ENCODE assay signal across 22 cellular contexts in genomic region chr4:140805293-140805692, GRCh38.
"Had no signal": no experiment of that assay in that cellular context is flagged by ENCODE, and none has a peak within 500 bp of the region (broad histone marks: within the 10 kb centered on the region; RNA-seq: fewer than 3 reads in every experiment).

No MANE protein-coding gene starts in this region.

- H3K4me1 ChIP-seq: pancreas had no signal

- H3K4me2 ChIP-seq: smooth muscle cell had no signal

- H3K27ac Mint-ChIP-seq: natural killer cell treated with Interleukin-12 subunit alpha and Interleukin-12 subunit beta and Interleukin-15 and Interleukin-18, amount 100 ng/mL, for 72 hours; progenitor cell of endocrine pancreas; stimulated activated effector memory CD8-positive, alpha-beta T cell treated with anti-CD3 and anti-CD28 coated beads, Interleukin-12 subunit alpha, Interleukin-12 subunit beta, amount 100 ng/mL, for 72 hours; stimulated activated naive CD8-positive, alpha-beta T cell treated with anti-CD3 and anti-CD28 coated beads, Interleukin-15, amount 100 ng/mL, for 72 hours had no signal

- DNase-seq: dorsolateral prefrontal cortex; effector CD8-positive, alpha-beta T cell; heart right ventricle; hypothalamus; islet precursor cell; mammary epithelial cell; occipital lobe; pancreas; right cardiac atrium; stimulated activated CD4-positive, alpha-beta T cell treated with anti-CD3 and anti-CD28 coated beads, Interleukin-4, amount 100 ng/mL, for 1 hour; stimulated activated CD8-positive, alpha-beta memory T cell treated with anti-CD3 and anti-CD28 coated beads, Interleukin-4, amount 100 ng/mL, for 48 hours; stimulated activated naive CD8-positive, alpha-beta T cell treated with anti-CD3 and anti-CD28 coated beads, Interleukin-15, amount 100 ng/mL, for 72 hours; testis; upper lobe of right lung had no signal

- H3K36me3 Mint-ChIP-seq: natural killer cell treated with Interleukin-12 subunit alpha and Interleukin-12 subunit beta and Interleukin-15 and Interleukin-18, amount 100 ng/mL, for 72 hours; stimulated activated effector memory CD8-positive, alpha-beta T cell treated with anti-CD3 and anti-CD28 coated beads, Interleukin-12 subunit alpha, Interleukin-12 subunit beta, amount 100 ng/mL, for 72 hours had no signal

- ATAC-seq: heart right ventricle; left lobe of liver; natural killer cell treated with Interleukin-12 subunit alpha and Interleukin-12 subunit beta and Interleukin-15 and Interleukin-18, amount 100 ng/mL, for 72 hours; pancreas; right cardiac atrium; stimulated activated effector memory CD8-positive, alpha-beta T cell treated with anti-CD3 and anti-CD28 coated beads, Interleukin-12 subunit alpha, Interleukin-12 subunit beta, amount 100 ng/mL, for 72 hours; stimulated activated naive CD8-positive, alpha-beta T cell treated with anti-CD3 and anti-CD28 coated beads, Interleukin-15, amount 100 ng/mL, for 72 hours had no signal

- H3K27me3 ChIP-seq: heart right ventricle, pancreas, testis, tibial nerve, upper lobe of right lung had no signal

- H3K9me3 Mint-ChIP-seq: natural killer cell treated with Interleukin-12 subunit alpha and Interleukin-12 subunit beta and Interleukin-15 and Interleukin-18, amount 100 ng/mL, for 72 hours; stimulated activated effector memory CD8-positive, alpha-beta T cell treated with anti-CD3 and anti-CD28 coated beads, Interleukin-12 subunit alpha, Interleukin-12 subunit beta, amount 100 ng/mL, for 72 hours had no signal

- H3K4me1 Mint-ChIP-seq: stimulated activated effector memory CD8-positive, alpha-beta T cell treated with anti-CD3 and anti-CD28 coated beads, Interleukin-12 subunit alpha, Interleukin-12 subunit beta, amount 100 ng/mL, for 72 hours; stimulated activated naive CD8-positive, alpha-beta T cell treated with anti-CD3 and anti-CD28 coated beads, Interleukin-15, amount 100 ng/mL, for 72 hours had no signal

- H3K9me3 ChIP-seq: heart right ventricle, pancreas, testis, tibial nerve, upper lobe of right lung had no signal

- H3K36me3 ChIP-seq: heart right ventricle, pancreas, tibial nerve, upper lobe of right lung had no signal

- H3K4me3 Mint-ChIP-seq: natural killer cell treated with Interleukin-12 subunit alpha and Interleukin-12 subunit beta and Interleukin-15 and Interleukin-18, amount 100 ng/mL, for 72 hours; stimulated activated effector memory CD8-positive, alpha-beta T cell treated with anti-CD3 and anti-CD28 coated beads, Interleukin-12 subunit alpha, Interleukin-12 subunit beta, amount 100 ng/mL, for 72 hours; stimulated activated naive CD8-positive, alpha-beta T cell treated with anti-CD3 and anti-CD28 coated beads, Interleukin-15, amount 100 ng/mL, for 72 hours had no signal

- H3K27ac ChIP-seq: coronary artery, dorsolateral prefrontal cortex, pancreas, testis, tibial nerve, upper lobe of right lung had no signal

- FAIRE-seq: frontal cortex, pancreas had no signal

- H3K4me3 ChIP-seq: coronary artery, dorsolateral prefrontal cortex, heart right ventricle, pancreas, smooth muscle cell, testis, tibial nerve, upper lobe of right lung had no signal
